In genomic region chr12:24991209-24992049, GRCh38 we compare ENCODE assay signal across 8 cellular contexts. TPM values are rescaled to one million over a fixed set of nuclear protein-coding genes. Genes with fewer than 3 reads are reported as not detected.
DNase-seq lines count a peak whose midpoint lies in the region; ATAC-seq, FAIRE-seq and TF ChIP-seq lines count a peak whose summit lies in the region.

No MANE protein-coding gene starts in this region.

- peaks cover 5% of the 10 kb centered on the region for H3K27me3 Mint-ChIP-seq in activated naive CD8-positive, alpha-beta T cell treated with anti-CD3 and anti-CD28 coated beads, Interleukin-2, amount 50 U/mL, for 24 hours

- no peak overlapping the region for H3K4me3 Mint-ChIP-seq in activated naive CD8-positive, alpha-beta T cell treated with anti-CD3 and anti-CD28 coated beads, Interleukin-2, amount 50 U/mL, for 24 hours

- no peaks in the 10 kb centered on the region for H3K36me3 Mint-ChIP-seq in activated naive CD8-positive, alpha-beta T cell treated with anti-CD3 and anti-CD28 coated beads, Interleukin-2, amount 50 U/mL, for 24 hours (ENCODE audit: low read depth)

- peak; percentile 35 for TF ChIP-seq CTCF in GM12864 (IDR thresholded peaks at IDR 0.05; ENCODE audit: low read depth, low read length, missing control alignments)
- TF ChIP-seq CTCF in retinal pigment epithelial cell (conservative IDR thresholded peaks at IDR 0.05; ENCODE audit: low read depth, low read length) = peak; percentile 43

- DNase-seq in GM12864 (ENCODE audit: low read depth) (peak; percentile 67), NCI-H2227 treated with DMSO at 0.1 percent for 48 hours (lab: John Stamatoyannopoulos, UW) (peak; percentile 18), left cardiac atrium (no peak), retinal pigment epithelial cell (ENCODE audit: low read depth) (peak; percentile 34)
- DNase-seq in activated naive CD8-positive, alpha-beta T cell treated with anti-CD3 and anti-CD28 coated beads, Interleukin-2, amount 50 U/mL, for 24 hours = no peak
- DNase-seq in activated CD8-positive, alpha-beta memory T cell treated with anti-CD3 and anti-CD28 coated beads for 24 hours = no peak

- peaks cover 4% of the 10 kb centered on the region for H3K4me1 Mint-ChIP-seq in activated naive CD8-positive, alpha-beta T cell treated with anti-CD3 and anti-CD28 coated beads, Interleukin-2, amount 50 U/mL, for 24 hours

- intact Hi-C loops in left cardiac atrium (cut with DNase I) = loop anchor here (2.0 kb wide), 1 partner anchor 139 kb away; no protein-coding TSS in a partner anchor

- no peaks in the 10 kb centered on the region for H3K9me3 Mint-ChIP-seq in activated naive CD8-positive, alpha-beta T cell treated with anti-CD3 and anti-CD28 coated beads, Interleukin-2, amount 50 U/mL, for 24 hours

- H3K27ac Mint-ChIP-seq in activated naive CD8-positive, alpha-beta T cell treated with anti-CD3 and anti-CD28 coated beads, Interleukin-2, amount 50 U/mL, for 24 hours = no peak overlapping the region

- FAIRE-seq in A204.1 (lab: Jason Lieb, UNC) = peak; percentile 97

- H3K4me3 ChIP-seq in GM12864 (ENCODE audit: low read depth, low read length) (no peak overlapping the region), retinal pigment epithelial cell (ENCODE audit: low read length) (no peak overlapping the region)

- ATAC-seq in HG03280 (IDR thresholded peaks at IDR 0.05; ENCODE audit: unreplicated experiment) (peak; percentile 48), left cardiac atrium (peak; percentile 65 to 77)
- peak; percentile 77 for ATAC-seq in activated naive CD8-positive, alpha-beta T cell treated with anti-CD3 and anti-CD28 coated beads, Interleukin-2, amount 50 U/mL, for 24 hours

RNA-seq across cellular contexts. Expression of gene BCAT1, which starts 42.5 kb away (rescaled TPM):
- total RNA-seq in left cardiac atrium = 10 to 100 TPM; 10.9 to 14.0 TPM

Comparison
In these comparisons a context has a peak if more than half of its experiments do, and no peak if none do; other contexts are left out.
1. DNase-seq: peak in GM12864 (single experiment), NCI-H2227 treated with DMSO at 0.1 percent for 48 hours (single experiment) and retinal pigment epithelial cell (single experiment); none in activated naive CD8-positive, alpha-beta T cell treated with anti-CD3 and anti-CD28 coated beads, Interleukin-2, amount 50 U/mL, for 24 hours (single experiment), left cardiac atrium (single experiment) and activated CD8-positive, alpha-beta memory T cell treated with anti-CD3 and anti-CD28 coated beads for 24 hours (single experiment).
2. Peak in every context shown above with its lines, with median percentiles within 50 percentile points of each other: ATAC-seq.